15 cellular contexts compared by ENCODE assay signal in the genomic region with DNA sequence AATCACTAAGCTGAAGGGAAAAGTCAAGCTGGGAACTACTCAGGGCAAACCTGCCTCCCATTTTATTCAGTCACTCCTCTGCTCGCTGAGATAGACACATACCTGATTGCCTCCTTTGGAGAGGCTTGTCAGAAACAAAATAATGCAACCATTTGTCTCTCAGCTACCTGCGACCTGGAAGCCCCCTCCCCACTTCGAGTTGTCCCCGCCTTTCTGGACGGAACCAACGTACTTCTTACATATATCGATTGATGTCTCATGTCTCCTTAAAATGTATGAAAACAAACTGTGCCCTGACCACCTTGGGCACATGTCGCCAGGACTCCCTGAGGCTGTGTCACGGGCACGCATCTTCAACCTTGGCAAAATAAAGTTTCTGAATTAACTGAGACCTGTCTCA. TPM values are rescaled to one million over a fixed set of nuclear protein-coding genes. Genes with fewer than 3 reads are reported as not detected.
DNase-seq lines count a peak whose midpoint lies in the region; ATAC-seq and TF ChIP-seq lines count a peak whose summit lies in the region.
"Had no signal": no experiment of that assay in that cellular context is flagged by ENCODE, and none has a peak within 500 bp of the region (broad histone marks: within the 10 kb centered on the region; RNA-seq: fewer than 3 reads in every experiment).

No MANE protein-coding gene starts in this region.

- H3K27ac ChIP-seq in iPS-20b (ENCODE audit: low read length) = no peak overlapping the region

- peaks cover 51% of the 10 kb centered on the region for H3K4me1 Mint-ChIP-seq in stimulated activated naive CD8-positive, alpha-beta T cell treated with anti-CD3 and anti-CD28 coated beads, Interleukin-15, Interleukin-2, amounts not matched to agents 100 ng/mL and 50 ng/mL, for 24 hours (ENCODE audit: low read depth)
- peaks cover 42% of the 10 kb centered on the region for H3K4me1 Mint-ChIP-seq in activated B cell treated with CpG ODN at 0.5 μM for 24 hours

- H3K27me3 ChIP-seq in iPS-20b (ENCODE audit: insufficient read depth, low read length) = no peaks in the 10 kb centered on the region
- H3K27me3 ChIP-seq: BE2C, esophagus muscularis mucosa, MG63 had no signal

- peak overlapping the region; percentile 96 for H3K27ac Mint-ChIP-seq in stimulated activated naive CD8-positive, alpha-beta T cell treated with anti-CD3 and anti-CD28 coated beads, Interleukin-15, Interleukin-2, amounts not matched to agents 100 ng/mL and 50 ng/mL, for 24 hours
- H3K27ac Mint-ChIP-seq in activated B cell treated with CpG ODN at 0.5 μM for 24 hours = peak overlapping the region; percentile 96

- peaks cover 34% of the 10 kb centered on the region for H3K4me1 ChIP-seq in iPS-20b (ENCODE audit: insufficient read depth, low read length)
- H3K4me1 ChIP-seq: BE2C, prostate gland had no signal

- no peak for DNase-seq in stimulated activated naive CD8-positive, alpha-beta T cell treated with anti-CD3 and anti-CD28 coated beads, Interleukin-15, Interleukin-2, amounts not matched to agents 100 U/mL and 50 U/mL, for 24 hours
- no peak for DNase-seq in activated B cell treated with CpG ODN at 0.5 μM for 24 hours
- DNase-seq in NCI-H345 treated with DMSO at 0.1 percent for 48 hours (lab: John Stamatoyannopoulos, UW; ENCODE audit: unreplicated experiment) = no peak
- DNase-seq in NCI-H1105 treated with DMSO at 0.1 percent for 48 hours (lab: John Stamatoyannopoulos, UW) = no peak
- DNase-seq: activated effector memory CD4-positive, alpha-beta T cell treated with Interleukin-2 at 50 U/mL for 16 hours; BE2C; mesenchymal stem cell; MG63; stimulated activated CD4-positive, alpha-beta T cell treated with anti-CD3 and anti-CD28 coated beads, Interleukin-4, amount 100 ng/mL, for 1 hour had no signal

- H3K27me3 Mint-ChIP-seq in stimulated activated naive CD8-positive, alpha-beta T cell treated with anti-CD3 and anti-CD28 coated beads, Interleukin-15, Interleukin-2, amounts not matched to agents 100 ng/mL and 50 ng/mL, for 24 hours = no peaks in the 10 kb centered on the region
- no peaks in the 10 kb centered on the region for H3K27me3 Mint-ChIP-seq in activated B cell treated with CpG ODN at 0.5 μM for 24 hours

- no peaks in the 10 kb centered on the region for H3K9me3 Mint-ChIP-seq in stimulated activated naive CD8-positive, alpha-beta T cell treated with anti-CD3 and anti-CD28 coated beads, Interleukin-15, Interleukin-2, amounts not matched to agents 100 ng/mL and 50 ng/mL, for 24 hours
- H3K9me3 Mint-ChIP-seq in activated B cell treated with CpG ODN at 0.5 μM for 24 hours = no peaks in the 10 kb centered on the region

- H3K36me3 ChIP-seq in iPS-20b (ENCODE audit: insufficient read depth, low read depth, low read length) = no peaks in the 10 kb centered on the region
- H3K36me3 ChIP-seq: BE2C, esophagus muscularis mucosa, MG63, prostate gland had no signal

- no peak for TF ChIP-seq CTCF in activated B cell treated with CpG ODN at 0.5 μM for 24 hours (IDR thresholded peaks at IDR 0.05)

- POLR2A ChIA-PET in activated B cell treated with CpG ODN at 0.5 μM for 24 hours (lab: Charles Lee) = interaction anchor here (0.8 to 7.1 kb wide), 9 partner anchors 16 to 575 kb away, joined by 3 to 217 read pairs (median 4); a partner anchor contains a TSS

- H3K36me3 Mint-ChIP-seq in stimulated activated naive CD8-positive, alpha-beta T cell treated with anti-CD3 and anti-CD28 coated beads, Interleukin-15, Interleukin-2, amounts not matched to agents 100 ng/mL and 50 ng/mL, for 24 hours (ENCODE audit: low read depth) = no peaks in the 10 kb centered on the region
- peaks cover 2% of the 10 kb centered on the region for H3K36me3 Mint-ChIP-seq in activated B cell treated with CpG ODN at 0.5 μM for 24 hours (ENCODE audit: low read depth)

- peak overlapping the region; percentile 91 for H3K4me3 Mint-ChIP-seq in stimulated activated naive CD8-positive, alpha-beta T cell treated with anti-CD3 and anti-CD28 coated beads, Interleukin-15, Interleukin-2, amounts not matched to agents 100 ng/mL and 50 ng/mL, for 24 hours
- H3K4me3 Mint-ChIP-seq in activated B cell treated with CpG ODN at 0.5 μM for 24 hours = peak overlapping the region; percentile 92

- H3K4me3 ChIP-seq in iPS-20b (ENCODE audit: low read length) = no peak overlapping the region; the same call in 1 of the 2 replicates

- H3K9me3 ChIP-seq in iPS-20b (ENCODE audit: insufficient read depth, low read depth, low read length) = no peaks in the 10 kb centered on the region
- H3K9me3 ChIP-seq: BE2C, esophagus muscularis mucosa, MG63, prostate gland had no signal

- no peak for ATAC-seq in stimulated activated naive CD8-positive, alpha-beta T cell treated with anti-CD3 and anti-CD28 coated beads, Interleukin-15, Interleukin-2, amounts not matched to agents 100 U/mL and 50 U/mL, for 24 hours
- ATAC-seq in activated B cell treated with CpG ODN at 0.5 μM for 24 hours (ENCODE audit: low read depth) = no peak
- no peak for ATAC-seq in HG03159 (IDR thresholded peaks at IDR 0.05; ENCODE audit: unreplicated experiment)
- ATAC-seq in HG03095 (IDR thresholded peaks at IDR 0.05; ENCODE audit: unreplicated experiment) = no peak

- peak overlapping the region; percentile 92; the same call in 1 of the 2 replicates for H3K9ac ChIP-seq in iPS-20b (ENCODE audit: low read depth, low read length)

- CTCF ChIA-PET in activated B cell treated with CpG ODN at 0.5 μM for 24 hours (lab: Charles Lee) = interaction anchor here (0.7 to 5.3 kb wide), 4 partner anchors 22 to 291 kb away, joined by 3 to 33 read pairs (median 6); a partner anchor contains a TSS

- intact Hi-C loops in activated B cell treated with CpG ODN at 0.5 μM for 24 hours (cut with micrococcal nuclease) = no loop called here

RNA-seq across cellular contexts. Expression of a gene that starts 21.5 kb away (rescaled TPM):
- 3.7 and 4.3 TPM in 2 replicates for total RNA-seq in activated B cell treated with CpG ODN at 0.5 μM for 24 hours

RNA-seq across cellular contexts. Expression of a gene that starts 34.7 kb away (rescaled TPM):
- 24.6 and 25.3 TPM in 2 replicates for total RNA-seq in activated B cell treated with CpG ODN at 0.5 μM for 24 hours

RNA-seq across cellular contexts. Expression of a gene that starts 35.0 kb away (rescaled TPM):
- total RNA-seq in activated B cell treated with CpG ODN at 0.5 μM for 24 hours = 61.0 and 63.0 TPM in 2 replicates
